5 cellular contexts compared by ENCODE assay signal in genomic region chr3:117068301-117068700, GRCh38.
"Had no signal": no experiment of that assay in that cellular context is flagged by ENCODE, and none has a peak within 500 bp of the region (broad histone marks: within the 10 kb centered on the region; RNA-seq: fewer than 3 reads in every experiment).

No MANE protein-coding gene starts in this region.

- H3K4me3 Mint-ChIP-seq: GM23338, H9 had no signal

- H3K9me3 Mint-ChIP-seq: GM23338, H9 had no signal

- H3K27ac Mint-ChIP-seq: GM23338, H9 had no signal

- ATAC-seq: GM23338, K562 had no signal

- DNase-seq: H9, HCEC 1CT, IMR-90 had no signal

- H3K4me3 ChIP-seq: GM23338, K562 had no signal
